ENCODE assay signal across 35 cellular contexts in genomic region chr3:76582098-76582497, GRCh38.
"Had no signal": no experiment of that assay in that cellular context is flagged by ENCODE, and none has a peak within 500 bp of the region (broad histone marks: within the 10 kb centered on the region; RNA-seq: fewer than 3 reads in every experiment).

No MANE protein-coding gene starts in this region.

- H3K36me3 ChIP-seq: MG63 had no signal

- H3K4me3 ChIP-seq: MG63 had no signal

- DNase-seq: Karpas-422, Kasumi-1, KG1, MG63, MM.1S, MV-4-11, NCI-H1048, NCI-H1092, NCI-H1092 treated with DMSO at 0.1 percent for 48 hours, NCI-H1105, NCI-H1105 treated with DMSO at 0.1 percent for 48 hours, NCI-H1417, NCI-H1417 treated with DMSO at 0.1 percent for 48 hours, NCI-H1436, NCI-H1436 treated with DMSO at 0.1 percent for 48 hours, NCI-H146, NCI-H1694, NCI-H1694 treated with DMSO at 0.1 percent for 48 hours, NCI-H187, NCI-H187 treated with DMSO at 0.1 percent for 48 hours, NCI-H1930, NCI-H2029, NCI-H2029 treated with DMSO at 0.1 percent for 48 hours, NCI-H2081, NCI-H2081 treated with DMSO at 0.1 percent for 48 hours, NCI-H2107, NCI-H2171, NCI-H2171 treated with DMSO at 0.1 percent for 48 hours, NCI-H2227 treated with DMSO at 0.1 percent for 48 hours, NCI-H226, NCI-H345, NCI-H446, NCI-H446 treated with DMSO at 0.1 percent for 48 hours, NCI-H510A had no signal

- H3K9me3 ChIP-seq: MG63 had no signal

- H3K27me3 ChIP-seq: MG63 had no signal

- H3K27ac ChIP-seq: KMS-11 had no signal
